Comparison of ENCODE assay signal across 23 cellular contexts in genomic region chr12:3309805-3310204, GRCh38.
"Had no signal": no experiment of that assay in that cellular context is flagged by ENCODE, and none has a peak within 500 bp of the region (broad histone marks: within the 10 kb centered on the region; RNA-seq: fewer than 3 reads in every experiment).

No MANE protein-coding gene starts in this region.

- H3K27me3 ChIP-seq: hepatocyte, neural progenitor cell, ovary, right atrium auricular region, right lobe of liver, upper lobe of left lung had no signal

- H3K9me3 ChIP-seq: left ventricle myocardium inferior, ovary, right atrium auricular region, right lobe of liver, tibial nerve, upper lobe of left lung had no signal

- H3K27ac ChIP-seq: hepatocyte, left ventricle myocardium inferior, neural progenitor cell, ovary, right atrium auricular region, right lobe of liver, tibial nerve, upper lobe of left lung had no signal

- ATAC-seq: natural killer cell; right lobe of liver; stimulated activated memory B cell treated with anti-CD40 and anti-IgM and Interleukin-4, amounts not matched to agents 10 μg/mL and 1 μg/mL and 100 μg/mL, for 72 hours; stimulated activated naive CD8-positive, alpha-beta T cell treated with anti-CD3 and anti-CD28 coated beads, Interleukin-15, amount 100 ng/mL, for 72 hours had no signal

- H3K36me3 ChIP-seq: left ventricle myocardium inferior, neural progenitor cell, ovary, right atrium auricular region, right lobe of liver, tibial nerve, upper lobe of left lung had no signal

- H3K4me1 ChIP-seq: neural progenitor cell, right lobe of liver had no signal

- H2AFZ ChIP-seq: hepatocyte, neural progenitor cell had no signal

- H3K4me3 ChIP-seq: hepatocyte, left ventricle myocardium inferior, lung, neural progenitor cell, ovary, right atrium auricular region, right lobe of liver, smooth muscle cell, tibial nerve, upper lobe of left lung had no signal

- DNase-seq: islet precursor cell; left ventricle myocardium inferior; mesendoderm; naive B cell; natural killer cell; nephron progenitor cell; ovary; right lobe of liver; stimulated activated CD4-positive, alpha-beta T cell treated with anti-CD3 and anti-CD28 coated beads, Interleukin-1b, Interleukin-23, amount 100 ng/mL, for 48 hours; stimulated activated CD4-positive, alpha-beta T cell treated with anti-CD3 and anti-CD28 coated beads, Interleukin-2, amount 100 ng/mL, for 48 hours; stimulated activated CD4-positive, alpha-beta T cell treated with anti-CD3 and anti-CD28 coated beads, Interleukin-4, amount 100 ng/mL, for 4 hours; stimulated activated CD8-positive, alpha-beta memory T cell treated with anti-CD3 and anti-CD28 coated beads, Interleukin-4, amount 100 ng/mL, for 48 hours; stimulated activated naive CD4-positive, alpha-beta T cell treated with Interleukin-2 at 50 U/mL for 16 hours; stimulated activated naive CD8-positive, alpha-beta T cell treated with anti-CD3 and anti-CD28 coated beads, Interleukin-15, amount 100 ng/mL, for 72 hours; substantia nigra; upper lobe of left lung had no signal

- H3K4me2 ChIP-seq: hepatocyte, neural progenitor cell, smooth muscle cell had no signal

- H3K9ac ChIP-seq: neural progenitor cell had no signal
